ENCODE assay signal across 1 cellular context in the genomic region with DNA sequence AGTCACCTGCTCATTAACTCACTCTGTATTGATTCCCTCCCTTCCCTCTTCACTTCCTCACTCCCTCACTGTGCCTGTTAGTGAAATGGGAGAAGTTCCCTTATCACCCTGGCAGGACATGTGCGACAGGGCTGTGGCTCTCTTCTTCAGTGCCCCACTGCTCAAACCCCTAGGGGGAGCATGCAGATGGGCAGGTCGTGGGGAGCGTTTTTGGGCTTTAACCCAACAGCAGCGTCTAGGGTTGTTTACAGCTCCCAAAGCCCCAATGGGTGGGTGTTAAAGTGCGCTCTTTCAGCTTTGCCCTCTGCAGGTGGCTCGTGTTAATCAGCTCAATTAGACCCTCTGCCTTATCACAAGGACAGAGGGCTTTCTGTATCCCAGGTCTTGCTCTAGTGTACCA.
TF ChIP-seq lines count a peak whose summit lies in the region.

No MANE protein-coding gene starts in this region.

TF ChIP-seq in K562, 482 proteins besides CTCF, POLR2A, EP300 and RAD21:
- TF ChIP-seq ZC3H8 (IDR thresholded peaks at IDR 0.05) (no peak), HDAC3 (IDR thresholded peaks at IDR 0.05; ENCODE audit: borderline replicate concordance, partially characterized antibody) (no peak), SREBF2 (CRISPR knock-in tag; IDR thresholded peaks at IDR 0.05) (no peak), ZKSCAN3 (CRISPR knock-in tag; IDR thresholded peaks at IDR 0.05) (no peak), MED1 (CRISPR knock-in tag; IDR thresholded peaks at IDR 0.05; ENCODE audit: borderline replicate concordance) (no peak), ZC3H4 (CRISPR knock-in tag; IDR thresholded peaks at IDR 0.05; ENCODE audit: borderline replicate concordance) (no peak), BHLHE40 (IDR thresholded peaks at IDR 0.05; ENCODE audit: low read length) (no peak), POU5F1 (IDR thresholded peaks at IDR 0.05; ENCODE audit: borderline replicate concordance, low read depth, low read length, partially characterized antibody) (no peak), NCOA6 (IDR thresholded peaks at IDR 0.05) (no peak), ZBTB2 (IDR thresholded peaks at IDR 0.05) (no peak), STAT5B (CRISPR knock-in tag; IDR thresholded peaks at IDR 0.05) (no peak), DMBX1 (CRISPR knock-in tag; IDR thresholded peaks at IDR 0.05; ENCODE audit: borderline replicate concordance) (no peak), NCOA1 (IDR thresholded peaks at IDR 0.05; ENCODE audit: low read depth) (no peak), ZFX (CRISPR knock-in tag; IDR thresholded peaks at IDR 0.05) (no peak), ZNF695 (CRISPR knock-in tag; IDR thresholded peaks at IDR 0.05) (no peak)
- TF ChIP-seq, protein P1, sequence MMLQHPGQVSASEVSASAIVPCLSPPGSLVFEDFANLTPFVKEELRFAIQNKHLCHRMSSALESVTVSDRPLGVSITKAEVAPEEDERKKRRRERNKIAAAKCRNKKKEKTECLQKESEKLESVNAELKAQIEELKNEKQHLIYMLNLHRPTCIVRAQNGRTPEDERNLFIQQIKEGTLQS (IDR thresholded peaks at IDR 0.05), result no peak
- TF ChIP-seq, protein P1 (CRISPR knock-in tag; conservative IDR thresholded peaks at IDR 0.05), result no peak
